13 cellular contexts compared by ENCODE assay signal in the genomic region with DNA sequence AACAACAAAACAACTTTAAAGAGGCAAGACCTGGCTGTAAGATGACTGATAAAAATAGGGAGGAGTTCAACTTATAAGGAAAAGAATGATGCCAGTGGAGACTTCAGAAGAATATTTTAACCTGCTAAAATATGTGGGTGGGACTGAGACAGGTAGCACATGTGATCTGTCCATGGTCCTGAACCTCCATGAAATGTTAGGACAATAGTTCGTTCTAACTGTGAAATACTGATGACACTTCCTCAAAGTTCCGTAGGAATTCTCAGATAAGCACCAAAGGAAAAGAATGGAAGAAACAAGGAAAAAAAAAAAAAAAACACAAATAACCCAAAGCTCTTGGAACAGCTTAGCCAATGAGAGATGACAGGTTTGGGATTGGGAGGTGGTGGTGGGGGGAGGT. TPM values are rescaled to one million over a fixed set of nuclear protein-coding genes. Genes with fewer than 3 reads are reported as not detected.
DNase-seq lines count a peak whose midpoint lies in the region; ATAC-seq and TF ChIP-seq lines count a peak whose summit lies in the region.
"Had no signal": no experiment of that assay in that cellular context is flagged by ENCODE, and none has a peak within 500 bp of the region (broad histone marks: within the 10 kb centered on the region; RNA-seq: fewer than 3 reads in every experiment).

No MANE protein-coding gene starts in this region.

- no peaks in the 10 kb centered on the region for H3K4me1 ChIP-seq in DND-41 (ENCODE audit: insufficient read depth, low read length)
- H3K4me1 ChIP-seq in body of pancreas: peaks cover 8% of the 10 kb centered on the region
- no peaks in the 10 kb centered on the region for H3K4me1 ChIP-seq in prostate gland (replicated peaks)
- H3K4me1 ChIP-seq: BLaER1 treated with 17β-estradiol and CSF1 and Interleukin-3, amounts not matched to agents 10 nM and 100 nM had no signal

- TF ChIP-seq POLR2A in body of pancreas (IDR thresholded peaks at IDR 0.05) (no peak), prostate gland (IDR thresholded peaks at IDR 0.05) (no peak)

- CTCF ChIA-PET in HEK293T (lab: Yijun Ruan, JAX): interaction anchor here (0.6 kb wide), 1 partner anchor 119 kb away, joined by 3 read pairs; no protein-coding TSS in a partner anchor

- no peak overlapping the region for H3K9ac ChIP-seq in DND-41 (ENCODE audit: low read depth, low read length)
- H3K9ac ChIP-seq: BLaER1 treated with 17β-estradiol and CSF1 and Interleukin-3, amounts not matched to agents 10 nM and 100 nM had no signal

- H4K20me1 ChIP-seq in DND-41 (ENCODE audit: insufficient read depth, low read length): no peaks in the 10 kb centered on the region

- no peak overlapping the region for H3K27ac ChIP-seq in DND-41 (ENCODE audit: low read length)
- no peak overlapping the region for H3K27ac ChIP-seq in body of pancreas
- H3K27ac ChIP-seq in prostate gland: no peak overlapping the region
- H3K27ac ChIP-seq: BLaER1 treated with 17β-estradiol and CSF1 and Interleukin-3, amounts not matched to agents 10 nM and 100 nM had no signal

- H3K4me3 ChIP-seq in DND-41 (ENCODE audit: low read depth in 1 of 2, low read length in 2 of 2) (no peak overlapping the region), body of pancreas (no peak overlapping the region), prostate gland (no peak overlapping the region)
- H3K4me3 ChIP-seq: BLaER1 treated with 17β-estradiol and CSF1 and Interleukin-3, amounts not matched to agents 10 nM and 100 nM had no signal

- no peaks in the 10 kb centered on the region for H3K27me3 ChIP-seq in DND-41 (ENCODE audit: insufficient read depth, low read length, poor library complexity)
- H3K27me3 ChIP-seq in body of pancreas: no peaks in the 10 kb centered on the region
- H3K27me3 ChIP-seq in prostate gland (replicated peaks; ENCODE audit: insufficient read depth): no peaks in the 10 kb centered on the region
- H3K27me3 ChIP-seq: BLaER1 treated with 17β-estradiol and CSF1 and Interleukin-3, amounts not matched to agents 10 nM and 100 nM had no signal

- DNase-seq in DND-41 (peak; percentile 10), M059J (ENCODE audit: low read depth) (peak; percentile 45), body of pancreas (peak; percentile 19 to 33 (median 29)), kidney glomerular epithelial cell (lab: John Stamatoyannopoulos, UW) (peak; percentile 36), GOT3 (lab: John Stamatoyannopoulos, UW) (no peak), prostate gland (ENCODE audit: low spot score) (no peak), HEK293T (ENCODE audit: extremely low spot score) (no peak)
- DNase-seq: activated CD4-positive, alpha-beta T cell treated with anti-CD3 and anti-CD28 coated beads for 1 hour; activated naive CD4-positive, alpha-beta T cell; NCI-H2081 treated with DMSO at 0.1 percent for 48 hours; stimulated activated CD4-positive, alpha-beta T cell treated with anti-CD3 and anti-CD28 coated beads, Interleukin-2, amount 100 ng/mL, for 24 hours had no signal

- ATAC-seq in DND-41 (ENCODE audit: insufficient read depth, low read depth) (no peak), body of pancreas (no peak), GM18867 (IDR thresholded peaks at IDR 0.05; ENCODE audit: unreplicated experiment) (no peak)

- intact Hi-C loops in body of pancreas (cut with DNase I): no loop called here
- intact Hi-C loops in prostate gland (cut with DNase I): no loop called here

- POLR2A ChIA-PET in HEK293T (lab: Yijun Ruan, JAX): no interaction called here

- H3K4me2 ChIP-seq in DND-41 (ENCODE audit: insufficient read depth, low read length): no peak overlapping the region
- H3K4me2 ChIP-seq: BLaER1 treated with 17β-estradiol and CSF1 and Interleukin-3, amounts not matched to agents 10 nM and 100 nM had no signal

- H3K9me3 ChIP-seq in DND-41 (ENCODE audit: insufficient read depth, low read length, severe bottlenecking) (no peaks in the 10 kb centered on the region), body of pancreas (no peaks in the 10 kb centered on the region), prostate gland (no peaks in the 10 kb centered on the region)

- no peak overlapping the region for H2AFZ ChIP-seq in DND-41 (ENCODE audit: low read depth, low read length)

- 13 to 26% methylated on average over 2 of the region's 2 CpGs for WGBS in body of pancreas, 2 donors
- 38% methylated on average over 2 of the region's 2 CpGs for WGBS in prostate gland

- no peaks in the 10 kb centered on the region for H3K36me3 ChIP-seq in DND-41 (ENCODE audit: insufficient read depth, low read length)
- H3K36me3 ChIP-seq in body of pancreas (replicated peaks in 1 of 2; ENCODE audit: insufficient read depth in 1 of 2, low read depth in 2 of 2): no peaks in the 10 kb centered on the region
- no peaks in the 10 kb centered on the region for H3K36me3 ChIP-seq in prostate gland
- H3K36me3 ChIP-seq: BLaER1 treated with 17β-estradiol and CSF1 and Interleukin-3, amounts not matched to agents 10 nM and 100 nM had no signal

- H3K79me2 ChIP-seq in DND-41 (ENCODE audit: insufficient read depth, low read length): no peaks in the 10 kb centered on the region

- no peak for TF ChIP-seq CTCF in DND-41 (IDR thresholded peaks at IDR 0.05; ENCODE audit: borderline replicate concordance, extremely low read depth, low read length, poor library complexity, severe bottlenecking)
- no peak for TF ChIP-seq CTCF in body of pancreas (IDR thresholded peaks at IDR 0.05)
- no peak for TF ChIP-seq CTCF in prostate gland (IDR thresholded peaks at IDR 0.05)

TF ChIP-seq in HEK293T, 16 proteins besides CTCF, POLR2A, EP300 and RAD21:
- TF ChIP-seq BHLHE40 (IDR thresholded peaks at IDR 0.05; ENCODE audit: borderline replicate concordance): no peak
- TF ChIP-seq NFRKB (IDR thresholded peaks at IDR 0.05): no peak
- TF ChIP-seq FOXK2 (IDR thresholded peaks at IDR 0.05): no peak
- TF ChIP-seq SP1 (IDR thresholded peaks at IDR 0.05): no peak
- TF ChIP-seq CTBP1 (IDR thresholded peaks at IDR 0.05; ENCODE audit: borderline replicate concordance): no peak
- TF ChIP-seq ELF4 (IDR thresholded peaks at IDR 0.05): no peak
- no peak for TF ChIP-seq ZNF384 (IDR thresholded peaks at IDR 0.05)
- no peak for TF ChIP-seq FOXA1 (IDR thresholded peaks at IDR 0.05)
- TF ChIP-seq, protein P1, sequence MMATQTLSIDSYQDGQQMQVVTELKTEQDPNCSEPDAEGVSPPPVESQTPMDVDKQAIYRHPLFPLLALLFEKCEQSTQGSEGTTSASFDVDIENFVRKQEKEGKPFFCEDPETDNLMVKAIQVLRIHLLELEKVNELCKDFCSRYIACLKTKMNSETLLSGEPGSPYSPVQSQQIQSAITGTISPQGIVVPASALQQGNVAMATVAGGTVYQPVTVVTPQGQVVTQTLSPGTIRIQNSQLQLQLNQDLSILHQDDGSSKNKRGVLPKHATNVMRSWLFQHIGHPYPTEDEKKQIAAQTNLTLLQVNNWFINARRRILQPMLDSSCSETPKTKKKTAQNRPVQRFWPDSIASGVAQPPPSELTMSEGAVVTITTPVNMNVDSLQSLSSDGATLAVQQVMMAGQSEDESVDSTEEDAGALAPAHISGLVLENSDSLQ (IDR thresholded peaks at IDR 0.05): no peak

RNA-seq across cellular contexts. Expression of a gene that starts 44.7 kb away (rescaled TPM):
- 15.1 and 21.6 TPM in 2 replicates for total RNA-seq in M059J (2014; rRNA removed; shearing (Covaris generic))
- total RNA-seq in body of pancreas (10 to 100 TPM; 35.9 to 37.6 TPM), prostate gland (10 to 100 TPM; 31.3 to 76.9 TPM)

Comparison
In these comparisons a context has a peak if more than half of its experiments do, and no peak if none do; other contexts are left out.
1. DNase-seq: peak in DND-41 (single experiment), M059J (single experiment), body of pancreas (4 of 4) and kidney glomerular epithelial cell (single experiment); none in GOT3 (single experiment), prostate gland (single experiment) and HEK293T (single experiment).